In the genomic region with DNA sequence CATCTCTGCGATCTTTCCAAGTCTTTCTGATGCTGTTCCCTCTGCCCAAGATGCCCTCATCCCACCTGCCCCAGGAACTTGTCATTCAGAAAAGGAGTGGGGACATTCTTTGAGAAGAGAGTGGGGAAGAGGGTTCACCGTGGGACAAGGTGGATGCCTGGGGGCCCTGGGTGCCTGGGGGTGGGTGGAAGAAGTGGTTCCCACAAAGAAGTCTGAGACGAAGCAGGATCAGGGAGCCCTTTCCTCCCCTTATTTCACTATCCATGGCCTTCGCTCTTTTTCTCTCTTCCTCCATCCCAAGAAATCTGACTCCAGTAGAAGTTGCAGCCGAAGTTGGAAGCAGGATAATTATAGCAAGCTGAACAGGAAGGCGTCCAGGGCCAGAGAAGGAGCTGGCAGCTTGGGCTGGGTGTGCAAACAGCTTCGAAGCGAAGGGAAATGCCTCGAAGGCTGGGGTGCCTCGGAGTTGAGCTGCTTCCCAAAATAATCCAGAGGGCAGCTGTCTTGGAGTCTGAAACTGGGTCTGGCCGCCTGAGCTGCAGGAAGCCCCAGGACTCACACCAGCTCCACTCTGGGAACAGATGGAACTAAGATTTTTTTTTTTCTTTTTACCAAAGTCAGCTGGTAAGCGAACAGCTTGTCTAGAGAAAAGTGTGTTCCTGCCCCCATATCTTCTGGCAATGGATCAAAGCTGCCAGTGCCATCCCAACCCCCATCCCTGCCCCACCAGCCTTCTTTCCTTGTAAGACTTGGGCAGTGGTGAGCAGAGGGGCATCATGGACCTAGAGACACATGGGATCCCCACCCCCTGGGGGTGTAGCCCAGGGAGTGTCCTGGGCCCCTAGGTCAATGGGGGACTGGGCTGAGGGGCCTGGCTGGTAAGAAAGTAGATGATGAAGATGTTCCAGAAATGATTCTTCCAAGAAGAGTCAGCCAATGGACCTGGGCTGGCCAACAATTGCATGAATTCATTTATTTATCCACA, we compare ENCODE assay signal across 15 cellular contexts. TPM values are rescaled to one million over a fixed set of nuclear protein-coding genes. Genes with fewer than 3 reads are reported as not detected.
DNase-seq lines count a peak whose midpoint lies in the region; ATAC-seq and TF ChIP-seq lines count a peak whose summit lies in the region.
"Had no signal": no experiment of that assay in that cellular context is flagged by ENCODE, and none has a peak within 500 bp of the region (broad histone marks: within the 10 kb centered on the region; RNA-seq: fewer than 3 reads in every experiment).

No MANE protein-coding gene starts in this region.

- ATAC-seq in sciatic nerve (peak; percentile 17), HG03342 (IDR thresholded peaks at IDR 0.05; ENCODE audit: unreplicated experiment) (no peak), GM21447 (IDR thresholded peaks at IDR 0.05; ENCODE audit: unreplicated experiment) (no peak)
- ATAC-seq in effector memory CD8-positive, alpha-beta T cell (replicated peaks) = no peak
- ATAC-seq: foreskin keratinocyte had no signal

- intact Hi-C loops in sciatic nerve (cut with DNase I) = no loop called here

- no peaks in the 10 kb centered on the region for H3K27me3 Mint-ChIP-seq in effector memory CD8-positive, alpha-beta T cell
- H3K27me3 Mint-ChIP-seq: central memory CD8-positive, alpha-beta T cell had no signal

- no peak overlapping the region for H3K27ac Mint-ChIP-seq in effector memory CD8-positive, alpha-beta T cell
- H3K27ac Mint-ChIP-seq: T-helper 1 cell treated with Interleukin-12 subunit alpha and Interleukin-12 subunit beta and Interleukin-4 antibody, amounts not matched to agents 30 μg/mL and 1 μg/mL, for 36 hours had no signal

- peak; percentile 35 for DNase-seq in DMS 273 treated with DMSO at 0.1 percent for 48 hours (lab: John Stamatoyannopoulos, UW)
- peak; percentile 91 for DNase-seq in NCI-H2171 treated with DMSO at 0.1 percent for 48 hours (lab: John Stamatoyannopoulos, UW)
- peak; percentile 20 for DNase-seq in fibroblast of mammary gland (ENCODE audit: low read depth)
- no peak for DNase-seq in sciatic nerve (ENCODE audit: low spot score)
- DNase-seq in NK-92 (lab: John Stamatoyannopoulos, UW; ENCODE audit: unreplicated experiment) = no peak
- DNase-seq in effector memory CD8-positive, alpha-beta T cell = no peak
- DNase-seq: activated CD4-positive, alpha-beta T cell treated with anti-CD3 and anti-CD28 coated beads, Interleukin-2, amount 50 U/mL, for 1 hour; foreskin keratinocyte; kidney glomerular epithelial cell; NCI-H2081 treated with DMSO at 0.1 percent for 48 hours had no signal

- H3K36me3 Mint-ChIP-seq in effector memory CD8-positive, alpha-beta T cell (ENCODE audit: insufficient read depth) = peaks cover 4% of the 10 kb centered on the region

- peaks cover 3 to 8% of the 10 kb centered on the region in 2 donors for H3K9me3 Mint-ChIP-seq in effector memory CD8-positive, alpha-beta T cell

- H3K4me1 Mint-ChIP-seq in effector memory CD8-positive, alpha-beta T cell (ENCODE audit: low read depth in 2 of 2) = peaks cover 8 to 14% of the 10 kb centered on the region in 2 donors

- no peak overlapping the region for H3K4me3 Mint-ChIP-seq in effector memory CD8-positive, alpha-beta T cell
- H3K4me3 Mint-ChIP-seq: CD8-positive, alpha-beta T cell; central memory CD8-positive, alpha-beta T cell; T-helper 1 cell treated with Interleukin-12 subunit alpha and Interleukin-12 subunit beta and Interleukin-4 antibody, amounts not matched to agents 30 μg/mL and 1 μg/mL, for 36 hours had no signal

- TF ChIP-seq CTCF in fibroblast of mammary gland (conservative IDR thresholded peaks at IDR 0.05; ENCODE audit: control insufficient read depth, insufficient read depth, low read depth, low read length) = no peak

- no peak overlapping the region for H3K4me3 ChIP-seq in fibroblast of mammary gland (ENCODE audit: control insufficient read depth, low read depth, low read length)

RNA-seq across cellular contexts. Expression of a gene that starts 31.5 kb away (rescaled TPM):
- total RNA-seq in sciatic nerve = 16.7 TPM
- total RNA-seq: foreskin keratinocyte had no signal

Comparison
In these comparisons a context has a peak if more than half of its experiments do, and no peak if none do; other contexts are left out.
1. DNase-seq: peak in DMS 273 treated with DMSO at 0.1 percent for 48 hours (single experiment), NCI-H2171 treated with DMSO at 0.1 percent for 48 hours (single experiment) and fibroblast of mammary gland (single experiment); none in sciatic nerve (single experiment), NK-92 (single experiment) and effector memory CD8-positive, alpha-beta T cell (0 of 3).